24 cellular contexts compared by ENCODE assay signal in genomic region chr12:51450816-51451215, GRCh38. TPM values are rescaled to one million over a fixed set of nuclear protein-coding genes. Genes with fewer than 3 reads are reported as not detected.
DNase-seq lines count a peak whose midpoint lies in the region; ATAC-seq and FAIRE-seq lines count a peak whose summit lies in the region.
"Had no signal": no experiment of that assay in that cellular context is flagged by ENCODE, and none has a peak within 500 bp of the region (broad histone marks: within the 10 kb centered on the region; RNA-seq: fewer than 3 reads in every experiment).

No MANE protein-coding gene starts in this region.

- peak overlapping the region; percentile 20 for H3K9ac ChIP-seq in HUES6 (ENCODE audit: low read length)
- no peak overlapping the region for H3K9ac ChIP-seq in mesendoderm (ENCODE audit: low read length)
- H3K9ac ChIP-seq: BLaER1 treated with 17β-estradiol and CSF1 and Interleukin-3, amounts not matched to agents 10 nM and 100 nM had no signal

- ATAC-seq in GM21360 (IDR thresholded peaks at IDR 0.05; ENCODE audit: unreplicated experiment), result no peak

- H3K36me3 ChIP-seq in HUES6 (ENCODE audit: control insufficient read depth, insufficient read depth, low read length), result no peaks in the 10 kb centered on the region
- no peaks in the 10 kb centered on the region for H3K36me3 ChIP-seq in mesendoderm (ENCODE audit: control insufficient read depth, insufficient read depth, low read length)
- H3K36me3 ChIP-seq: BLaER1 treated with 17β-estradiol and CSF1 and Interleukin-3, amounts not matched to agents 10 nM and 100 nM; HAP-1 had no signal

- no peak overlapping the region for H2AK5ac ChIP-seq in mesendoderm (ENCODE audit: low read length)

- H4K5ac ChIP-seq in mesendoderm (ENCODE audit: low read length), result no peak overlapping the region

- H2BK5ac ChIP-seq in mesendoderm (ENCODE audit: low read length), result peak overlapping the region; percentile 54

- H2BK15ac ChIP-seq in mesendoderm (replicated peaks; ENCODE audit: low read depth), result no peak overlapping the region

- no peak overlapping the region for H3K23ac ChIP-seq in mesendoderm (ENCODE audit: low read length)

- H2BK120ac ChIP-seq in mesendoderm (ENCODE audit: low read depth, low read length), result no peak overlapping the region

- H3K4ac ChIP-seq in mesendoderm (ENCODE audit: low read depth, low read length), result no peak overlapping the region

- WGBS in mesendoderm (ENCODE audit: extremely low coverage, insufficient coverage, low lambda C conversion rate), result no CpG with 5 or more reads among the region's 13 CpGs

- H4K8ac ChIP-seq in mesendoderm (ENCODE audit: low read depth, low read length), result no peak overlapping the region

- no peaks in the 10 kb centered on the region for H3K79me1 ChIP-seq in mesendoderm (ENCODE audit: low read length)

- DNase-seq in mesendoderm (no peak), AG20443 (ENCODE audit: low spot score) (no peak), GM03348 (ENCODE audit: low spot score) (no peak)
- no peak for DNase-seq in central memory CD4-positive, alpha-beta T cell
- DNase-seq: ACHN; CD4-positive, alpha-beta memory T cell; GDM1; KG1; NCI-H1092 treated with DMSO at 0.1 percent for 48 hours; NCI-H1436 treated with DMSO at 0.1 percent for 48 hours; NCI-H2029; NCI-H226; NCI-H510A treated with DMSO at 0.1 percent for 48 hours; NCI-H748 treated with DMSO at 0.1 percent for 48 hours; PC-9; RPMI8226; SHP77 had no signal

- H3K79me2 ChIP-seq in mesendoderm (ENCODE audit: control insufficient read depth, insufficient read depth, low read length), result no peaks in the 10 kb centered on the region

- H3K18ac ChIP-seq in mesendoderm (ENCODE audit: low read length), result peak overlapping the region; percentile 6

- H3K56ac ChIP-seq in mesendoderm (ENCODE audit: low read length), result peak overlapping the region; percentile 62

- no peaks in the 10 kb centered on the region for H3K9me3 ChIP-seq in HUES6 (ENCODE audit: control insufficient read depth, insufficient read depth, low read depth, low read length)
- H3K9me3 ChIP-seq: BLaER1 treated with 17β-estradiol and CSF1 and Interleukin-3, amounts not matched to agents 10 nM and 100 nM; HAP-1 had no signal

- no peak overlapping the region for H3K4me3 ChIP-seq in HUES6 (ENCODE audit: low read depth, low read length)
- no peak overlapping the region for H3K4me3 ChIP-seq in mesendoderm (ENCODE audit: low read length)
- H3K4me3 ChIP-seq: BLaER1 treated with 17β-estradiol and CSF1 and Interleukin-3, amounts not matched to agents 10 nM and 100 nM; HAP-1; PC-9; SK-N-MC had no signal

- H3K27ac ChIP-seq in HUES6 (ENCODE audit: low read depth, low read length), result peak overlapping the region; percentile 42; the same call in 1 of the 2 replicates
- no peak overlapping the region for H3K27ac ChIP-seq in mesendoderm (ENCODE audit: low read depth, low read length)
- H3K27ac ChIP-seq: BLaER1 treated with 17β-estradiol and CSF1 and Interleukin-3, amounts not matched to agents 10 nM and 100 nM; PC-9; SK-N-MC had no signal

- H3K27me3 ChIP-seq in HUES6 (ENCODE audit: control insufficient read depth, insufficient read depth, low read length) (no peaks in the 10 kb centered on the region), mesendoderm (ENCODE audit: insufficient read depth, low read length, poor library complexity) (no peaks in the 10 kb centered on the region)
- H3K27me3 ChIP-seq: BLaER1 treated with 17β-estradiol and CSF1 and Interleukin-3, amounts not matched to agents 10 nM and 100 nM had no signal

- no peak overlapping the region for H3K4me2 ChIP-seq in mesendoderm (ENCODE audit: low read length)
- H3K4me2 ChIP-seq: BLaER1 treated with 17β-estradiol and CSF1 and Interleukin-3, amounts not matched to agents 10 nM and 100 nM; PC-9 had no signal

- H3K4me1 ChIP-seq in HUES6 (ENCODE audit: control insufficient read depth, insufficient read depth, low read length) (peaks cover 51% of the 10 kb centered on the region), mesendoderm (ENCODE audit: control insufficient read depth, low read depth, low read length) (peaks cover 18% of the 10 kb centered on the region)

- FAIRE-seq in endometrium (lab: Jason Lieb, UNC), result peak; percentile 55
- FAIRE-seq: GM19239 had no signal

RNA-seq across cellular contexts. Expression of gene SLC4A8, which starts 26.2 kb away (rescaled TPM):
- polyA plus RNA-seq in mesendoderm (2013, experiment 1 of 2), result 1.4 TPM
- 1.2 TPM for polyA plus RNA-seq in mesendoderm (2013, experiment 2 of 2)

RNA-seq across cellular contexts. Expression of gene GALNT6, which starts 59.6 kb away (rescaled TPM):
- polyA plus RNA-seq in mesendoderm (2013, experiment 1 of 2), result 7.2 TPM
- 8.6 TPM for polyA plus RNA-seq in mesendoderm (2013, experiment 2 of 2)
